ENCODE assay signal across 25 cellular contexts in the genomic region with DNA sequence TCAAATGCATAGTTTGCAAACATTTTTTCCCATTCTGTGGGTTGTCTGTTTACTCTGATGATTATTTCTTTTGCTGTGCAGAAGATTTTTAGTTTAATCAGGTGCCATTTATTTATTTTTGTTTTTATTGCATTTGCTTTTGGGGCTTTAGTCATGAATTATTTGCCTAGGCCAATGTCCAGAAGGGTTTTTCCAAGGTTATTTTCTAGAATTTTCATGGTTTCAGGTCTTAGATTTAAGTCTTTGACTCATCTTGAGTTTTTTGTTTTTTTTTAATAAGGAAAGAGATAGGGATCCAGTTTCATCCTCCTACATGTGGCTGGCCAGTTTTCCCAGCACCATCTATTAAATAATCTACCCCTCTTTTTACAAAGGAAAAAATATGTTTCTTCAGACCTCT.
"Had no signal": no experiment of that assay in that cellular context is flagged by ENCODE, and none has a peak within 500 bp of the region (broad histone marks: within the 10 kb centered on the region; RNA-seq: fewer than 3 reads in every experiment).

No MANE protein-coding gene starts in this region.

- H3K27ac Mint-ChIP-seq: dendritic cell treated with granulocyte-macrophage colony-stimulating factor and Interleukin-4, amounts not matched to agents 40 ng/mL and 50 ng/mL, for 4 days; endodermal cell had no signal

- H3K4me3 ChIP-seq: colonic mucosa, coronary artery, dorsolateral prefrontal cortex, esophagus muscularis mucosa, esophagus squamous epithelium, gastrocnemius medialis, gastroesophageal sphincter, heart left ventricle, heart right ventricle had no signal

- H3K4me1 ChIP-seq: colonic mucosa, esophagus muscularis mucosa, esophagus squamous epithelium, foreskin keratinocyte, gastrocnemius medialis, gastroesophageal sphincter, heart left ventricle, heart right ventricle had no signal

- H3K27me3 ChIP-seq: colonic mucosa had no signal

- H3K9me3 ChIP-seq: colonic mucosa, esophagus muscularis mucosa, esophagus squamous epithelium, gastrocnemius medialis, gastroesophageal sphincter, heart left ventricle, heart right ventricle had no signal

- DNase-seq: colonic mucosa; cortex of kidney; dermis blood vessel endothelial cell; dorsolateral prefrontal cortex; effector CD4-positive, alpha-beta T cell; effector CD8-positive, alpha-beta T cell; effector memory CD4-positive, alpha-beta T cell; effector memory CD8-positive, alpha-beta T cell; endodermal cell; erythroblast; esophagus squamous epithelium; foreskin fibroblast; foreskin keratinocyte; foreskin melanocyte; gastrocnemius medialis; glutamatergic neuron; head of caudate nucleus; heart left ventricle; heart right ventricle had no signal

- H3K36me3 ChIP-seq: colonic mucosa, esophagus muscularis mucosa, esophagus squamous epithelium, gastrocnemius medialis, gastroesophageal sphincter, heart left ventricle, heart right ventricle had no signal

- H3K9me3 Mint-ChIP-seq: dendritic cell treated with granulocyte-macrophage colony-stimulating factor and Interleukin-4, amounts not matched to agents 40 ng/mL and 50 ng/mL, for 4 days; endodermal cell had no signal

- ATAC-seq: effector memory CD8-positive, alpha-beta T cell; esophagus mucosa; foreskin keratinocyte; gastrocnemius medialis; gastroesophageal sphincter; heart left ventricle; heart right ventricle had no signal

- H3K4me3 Mint-ChIP-seq: dendritic cell treated with granulocyte-macrophage colony-stimulating factor and Interleukin-4, amounts not matched to agents 40 ng/mL and 50 ng/mL, for 4 days; effector memory CD8-positive, alpha-beta T cell; endodermal cell had no signal

- H3K27ac ChIP-seq: colonic mucosa, coronary artery, dorsolateral prefrontal cortex, epithelial cell of prostate, esophagus muscularis mucosa, esophagus squamous epithelium, foreskin keratinocyte, gastrocnemius medialis, gastroesophageal sphincter, heart left ventricle, heart right ventricle had no signal
